8 cellular contexts compared by ENCODE assay signal in genomic region chr16:55757595-55758527, GRCh38.
DNase-seq lines count a peak whose midpoint lies in the region; ATAC-seq, FAIRE-seq and TF ChIP-seq lines count a peak whose summit lies in the region.
"Not testable (repeated sequence)": the region's sequence is repeated elsewhere in the genome, so short reads cannot be mapped to it uniquely, and the experiment has no call there.

No MANE protein-coding gene starts in this region.

- H3K27me3 Mint-ChIP-seq in WTC11 (ENCODE audit: low read depth): peaks cover 54% of the 10 kb centered on the region

- 40% methylated on average over 6 of the region's 6 CpGs for WGBS in HepG2 (ENCODE audit: low lambda C conversion rate)

- not testable (repeated sequence) for FAIRE-seq in HepG2 (lab: Jason Lieb, UNC)

- H4K20me1 ChIP-seq in BLaER1; HepG2 (ENCODE audit: insufficient read depth, low read length): not testable (repeated sequence)

- CTCF ChIA-PET in WTC11 (lab: Charles Lee); HepG2 (lab: Yijun Ruan, JAX; ENCODE audit: low intra/inter-chr PET ratio, low total read pairs): not testable (repeated sequence)

- POLR2A ChIA-PET in WTC11 (lab: Charles Lee); HepG2 (lab: Yijun Ruan, JAX): not testable (repeated sequence)

- TF ChIP-seq RAD21 in HepG2 (CRISPR knock-in tag; IDR thresholded peaks at IDR 0.05): not testable (repeated sequence)

- H3K4me3 Mint-ChIP-seq in WTC11: not testable (repeated sequence)

- not testable (repeated sequence) for H3K27me3 ChIP-seq in BLaER1; HL-60 (ENCODE audit: insufficient read depth, poor library complexity, severe bottlenecking); HepG2 (ENCODE audit: control insufficient read depth in 1 of 2, insufficient read depth in 2 of 2, low read length in 2 of 2)

- not testable (repeated sequence) for TF ChIP-seq POLR2A in NB4 (IDR thresholded peaks at IDR 0.05; ENCODE audit: extremely low read depth, insufficient read length); HepG2 (IDR thresholded peaks at IDR 0.05; ENCODE audit: insufficient read depth in 1 of 2, low read depth in 2 of 2, low read length in 2 of 2)

- H2AFZ ChIP-seq in HepG2 (ENCODE audit: low read length): not testable (repeated sequence)

- H3K9me3 ChIP-seq in BLaER1: peaks cover 16% of the 10 kb centered on the region
- H3K9me3 ChIP-seq in HepG2 (ENCODE audit: low read length): not testable (repeated sequence)

- intact Hi-C loops in HepG2 (cut with micrococcal nuclease; ENCODE audit: unreplicated experiment): not testable (repeated sequence)

- not testable (repeated sequence) for TF ChIP-seq CTCF in HL-60 (IDR thresholded peaks at IDR 0.05; ENCODE audit: insufficient read depth, low read length); NB4 (IDR thresholded peaks at IDR 0.05; ENCODE audit: low read depth, low read length); WTC11 (IDR thresholded peaks at IDR 0.05); HepG2 (CRISPR knock-in tag; IDR thresholded peaks at IDR 0.05)

- in situ Hi-C loops in HepG2 (cut with HindIII; ENCODE audit: extremely low pct_ligation_motif_present, low pct_unique_long_range_greater_than_20kb): not testable (repeated sequence)

- H3K27ac Mint-ChIP-seq in WTC11: not testable (repeated sequence)

- not testable (repeated sequence) for H3K9ac ChIP-seq in BLaER1; HepG2 (ENCODE audit: insufficient read depth, low read depth, low read length)

- BruUV-seq in HepG2 (replicated peaks; lab: Mats Ljungman, UMichigan): not testable (repeated sequence)

- H3K4me1 ChIP-seq in BLaER1 (peaks cover 30% of the 10 kb centered on the region), HepG2 (ENCODE audit: insufficient read depth, low read length) (peaks cover 63% of the 10 kb centered on the region)

- ATAC-seq in WTC11, HepG2: not testable (repeated sequence)

- peak in 1 of 2 experiments; percentile 71 for DNase-seq in HL-60 (ENCODE audit: low read depth in 1 of 2, low spot score in 1 of 2)
- DNase-seq in NB4 (ENCODE audit: low read depth): peak; percentile 48
- peak; percentile 38 for DNase-seq in SIG-M5 treated with dmso at 0.1 percent for 504 hours (lab: John Stamatoyannopoulos, UW; ENCODE audit: unreplicated experiment)
- not testable (repeated sequence) for DNase-seq in WTC11 (ENCODE audit: low spot score); HepG2 (ENCODE audit: low spot score)
- DNase-seq in fibroblast of gingiva (ENCODE audit: low read depth): peak; percentile 0
- peak; percentile 3 for DNase-seq in pons (ENCODE audit: low spot score)

- H3K4me3 ChIP-seq in BLaER1; HL-60 (replicated peaks; ENCODE audit: insufficient read depth, low read length); NB4 (ENCODE audit: low read depth, low read length); HepG2 (replicated peaks in 1 of 3; ENCODE audit: insufficient read depth in 1 of 3, low read depth in 2 of 3, low read length in 3 of 3): not testable (repeated sequence)

- H3K79me2 ChIP-seq in HepG2 (ENCODE audit: insufficient read depth, low read length): not testable (repeated sequence)

- TF ChIP-seq EP300 in HepG2 (IDR thresholded peaks at IDR 0.05; ENCODE audit: low read depth in 2 of 2, low read length in 2 of 2); HepG2 (CRISPR knock-in tag; IDR thresholded peaks at IDR 0.05; ENCODE audit: borderline replicate concordance): not testable (repeated sequence)

- not testable (repeated sequence) for H3K27ac ChIP-seq in BLaER1; HepG2 (ENCODE audit: extremely low read length, insufficient read depth, low read length)
- H3K27ac ChIP-seq in HL-60 (replicated peaks): peak overlapping the region; percentile 47

- peaks cover 16% of the 10 kb centered on the region for H3K36me3 Mint-ChIP-seq in WTC11

- H3K9me3 Mint-ChIP-seq in WTC11: peaks cover 16% of the 10 kb centered on the region

- peak overlapping the region; percentile 67 for H3K4me2 ChIP-seq in BLaER1
- not testable (repeated sequence) for H3K4me2 ChIP-seq in HepG2 (ENCODE audit: low read depth, low read length)

- H3K36me3 ChIP-seq in BLaER1; HepG2 (replicated peaks in 1 of 2; ENCODE audit: control insufficient read depth in 1 of 2, insufficient read depth in 2 of 2, low read length in 2 of 2): not testable (repeated sequence)

- not testable (repeated sequence) for H3K4me1 Mint-ChIP-seq in WTC11

TF ChIP-seq in WTC11, 78 proteins besides CTCF, POLR2A, EP300 and RAD21:
- TF ChIP-seq ZNF512 (CRISPR knock-in tag; IDR thresholded peaks at IDR 0.05; ENCODE audit: borderline replicate concordance): 0 out of 2 replicates have a peak, but pooled peaks have one; percentile 38

TF ChIP-seq in HepG2, 621 proteins besides CTCF, POLR2A, EP300 and RAD21:
- TF ChIP-seq ZNF644 (CRISPR knock-in tag; IDR thresholded peaks at IDR 0.05; ENCODE audit: low read depth) (0 out of 2 replicates have a peak, but pooled peaks have one; percentile 13), ZNF512 (CRISPR knock-in tag; IDR thresholded peaks at IDR 0.05) (0 out of 2 replicates have a peak, but pooled peaks have one; percentile 53), CEBPB (IDR thresholded peaks at IDR 0.05; ENCODE audit: borderline replicate concordance, low read depth, low read length) (peak; percentile 76; the same call in 1 of the 2 replicates)
TF ChIP-seq in HepG2: peak in this region for 3; not testable (repeated sequence) for 618.
